ENCODE assay signal across 27 cellular contexts in genomic region chr21:20943476-20944085, GRCh38. TPM values are rescaled to one million over a fixed set of nuclear protein-coding genes. Genes with fewer than 3 reads are reported as not detected.
DNase-seq lines count a peak whose midpoint lies in the region; ATAC-seq and TF ChIP-seq lines count a peak whose summit lies in the region.
"Had no signal": no experiment of that assay in that cellular context is flagged by ENCODE, and none has a peak within 500 bp of the region (broad histone marks: within the 10 kb centered on the region; RNA-seq: fewer than 3 reads in every experiment).

No MANE protein-coding gene starts in this region.

- peak overlapping the region; percentile 72 for H3K27ac ChIP-seq in angular gyrus (ENCODE audit: low read depth, low read length)
- no peak overlapping the region for H3K27ac ChIP-seq in upper lobe of left lung
- H3K27ac ChIP-seq: cardiac muscle cell, esophagus squamous epithelium, gastrocnemius medialis, ovary, testis had no signal

- no peaks in the 10 kb centered on the region for H3K4me1 ChIP-seq in upper lobe of left lung
- H3K4me1 ChIP-seq: esophagus squamous epithelium, gastrocnemius medialis, testis had no signal

- H3K27me3 ChIP-seq in upper lobe of left lung: no peaks in the 10 kb centered on the region
- H3K27me3 ChIP-seq: cardiac muscle cell, esophagus squamous epithelium, gastrocnemius medialis, ovary, testis had no signal

- no peak overlapping the region for H3K4me3 ChIP-seq in upper lobe of left lung
- H3K4me3 ChIP-seq: cardiac muscle cell, esophagus squamous epithelium, gastrocnemius medialis, ovary, testis had no signal

- no peak for TF ChIP-seq POLR2A in upper lobe of left lung (IDR thresholded peaks at IDR 0.05)

- TF ChIP-seq CTCF in upper lobe of left lung (IDR thresholded peaks at IDR 0.05) (no peak), GM20000 (IDR thresholded peaks at IDR 0.05; ENCODE audit: extremely low read depth, missing control alignments) (no peak)

- TF ChIP-seq EP300 in upper lobe of left lung (IDR thresholded peaks at IDR 0.05): no peak

- DNase-seq in NCI-H2227 treated with DMSO at 0.1 percent for 48 hours (lab: John Stamatoyannopoulos, UW) (peak; percentile 51), inferior parietal cortex (ENCODE audit: extremely low spot score) (peak; percentile 78), putamen (ENCODE audit: low spot score) (peak; percentile 66), upper lobe of left lung (no peak), GM20000 (ENCODE audit: low spot score) (no peak)
- DNase-seq in activated naive CD4-positive, alpha-beta T cell treated with Interleukin-2 at 50 U/mL for 16 hours: no peak
- DNase-seq in stimulated activated naive CD4-positive, alpha-beta T cell (lab: John Stamatoyannopoulos, UW): no peak
- DNase-seq: activated B cell treated with CpG ODN at 0.5 μM for 24 hours; activated CD4-positive, alpha-beta T cell treated with anti-CD3 and anti-CD28 coated beads, Interleukin-2, amount 50 U/mL, for 1 hour; activated naive CD4-positive, alpha-beta T cell treated with anti-CD3 and anti-CD28 coated beads, Interleukin-2, amount 50 U/mL, for 16 hours; amniotic stem cell; esophagus squamous epithelium; gastrocnemius medialis; KG1; left ventricle myocardium superior; naive thymus-derived CD8-positive, alpha-beta T cell; NCI-H1436 treated with DMSO at 0.1 percent for 48 hours; NCI-H2107; NCI-H526 treated with DMSO at 0.1 percent for 48 hours; ovary; right cardiac atrium; stimulated activated CD4-positive, alpha-beta T cell treated with anti-CD3 and anti-CD28 coated beads, Interleukin-4, amount 100 ng/mL, for 24 hours; testis had no signal

- no peaks in the 10 kb centered on the region for H3K36me3 ChIP-seq in upper lobe of left lung
- H3K36me3 ChIP-seq: cardiac muscle cell, esophagus squamous epithelium, gastrocnemius medialis, ovary had no signal

- WGBS in upper lobe of left lung, 2 donors: 65 to 66% methylated on average over 7 of the region's 7 CpGs

- no peaks in the 10 kb centered on the region for H3K9me3 ChIP-seq in upper lobe of left lung
- H3K9me3 ChIP-seq: esophagus squamous epithelium, gastrocnemius medialis, ovary, testis had no signal

- no peak for ATAC-seq in upper lobe of left lung (ENCODE audit: low FRiP score in 2 of 2)
- ATAC-seq: gastrocnemius medialis; left ventricle myocardium superior; naive thymus-derived CD8-positive, alpha-beta T cell; right cardiac atrium; stimulated activated memory B cell treated with anti-CD40 and anti-IgM and Interleukin-4, amounts not matched to agents 10 μg/mL and 1 μg/mL and 100 μg/mL, for 72 hours had no signal

RNA-seq across cellular contexts. Expression of gene NCAM2, which starts 54.6 kb away (rescaled TPM):
- total RNA-seq in upper lobe of left lung: 1 to 10 TPM; 2.0 to 8.6 (median 2.9) TPM
- total RNA-seq: activated B cell treated with CpG ODN at 0.5 μM for 24 hours; activated T-helper 1 cell treated with anti-CD3 and anti-CD28 coated beads, Interleukin-12 subunit alpha, Interleukin-12 subunit beta, Interleukin-2, Interleukin-4 antibody, amounts not matched to agents 30 ng/mL and 10 ng/mL and 1 ng/mL, durations not matched to agents 14 hours and 24 hours and 36 hours; naive thymus-derived CD8-positive, alpha-beta T cell had no signal

Comparison
In these comparisons a context has a peak if more than half of its experiments do, and no peak if none do; other contexts are left out.
1. DNase-seq: peak in NCI-H2227 treated with DMSO at 0.1 percent for 48 hours (single experiment), inferior parietal cortex (single experiment) and putamen (single experiment); none in activated naive CD4-positive, alpha-beta T cell treated with Interleukin-2 at 50 U/mL for 16 hours (single experiment), upper lobe of left lung (0 of 2), stimulated activated naive CD4-positive, alpha-beta T cell (0 of 6) and GM20000 (single experiment).